27 cellular contexts compared by ENCODE assay signal in the genomic region with DNA sequence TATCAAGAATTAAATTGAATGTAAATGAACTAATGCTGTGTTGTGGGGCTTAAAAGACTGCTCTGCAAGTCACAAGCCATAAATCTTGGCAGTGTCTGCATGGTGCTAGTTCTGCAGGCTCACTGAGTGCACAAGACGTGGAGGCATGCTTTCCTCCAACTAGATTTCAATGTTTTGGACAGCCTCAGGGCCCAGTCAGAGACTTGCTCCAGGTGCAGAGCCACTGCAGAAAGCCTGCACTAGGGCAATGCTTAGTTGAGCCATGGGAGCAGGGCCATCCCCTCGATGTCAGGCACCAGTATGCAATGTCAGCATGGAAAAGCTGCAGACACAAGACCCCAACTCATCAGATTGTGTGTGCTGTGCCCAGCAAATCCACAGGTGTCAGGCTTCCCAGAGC.
"Had no signal": no experiment of that assay in that cellular context is flagged by ENCODE, and none has a peak within 500 bp of the region (broad histone marks: within the 10 kb centered on the region; RNA-seq: fewer than 3 reads in every experiment).

No MANE protein-coding gene starts in this region.

- H3K27ac ChIP-seq: esophagus squamous epithelium, heart right ventricle, lower lobe of right lung, neutrophil, parathyroid adenoma, prostate gland, right atrium auricular region, thoracic aorta, tibial nerve, upper lobe of right lung, uterus had no signal

- H2AFZ ChIP-seq: parathyroid adenoma had no signal

- ATAC-seq: effector memory CD8-positive, alpha-beta T cell; heart right ventricle; left colon; left ventricle myocardium superior; lower lobe of right lung; natural killer cell; sciatic nerve; stimulated activated effector memory CD8-positive, alpha-beta T cell treated with anti-CD3 and anti-CD28 coated beads, Interleukin-12 subunit alpha, Interleukin-12 subunit beta, amount 100 ng/mL, for 72 hours; stimulated activated naive CD8-positive, alpha-beta T cell treated with anti-CD3 and anti-CD28 coated beads, Interleukin-15, Interleukin-2, amounts not matched to agents 100 U/mL and 50 U/mL, for 24 hours; upper lobe of right lung had no signal

- FAIRE-seq: islet of Langerhans had no signal

- H3K27me3 ChIP-seq: esophagus squamous epithelium, heart right ventricle, neutrophil, right atrium auricular region, tibial nerve, upper lobe of right lung, uterus had no signal

- H3K4me1 ChIP-seq: esophagus squamous epithelium, heart right ventricle, lower lobe of right lung, parathyroid adenoma, prostate gland, right atrium auricular region, tibial nerve, upper lobe of right lung, uterus had no signal

- H3K79me2 ChIP-seq: parathyroid adenoma had no signal

- H3K9ac ChIP-seq: parathyroid adenoma had no signal

- H3K4me3 ChIP-seq: esophagus squamous epithelium, heart right ventricle, lower lobe of right lung, prostate gland, right atrium auricular region, thoracic aorta, tibial nerve, upper lobe of right lung, uterus had no signal

- DNase-seq: cortex of kidney; effector memory CD8-positive, alpha-beta T cell; erythroblast; esophagus squamous epithelium; foreskin melanocyte; glutamatergic neuron; heart right ventricle; hippocampal formation; kidney glomerular epithelial cell; left colon; left ventricle myocardium superior; lower lobe of right lung; natural killer cell; stimulated activated CD4-positive, alpha-beta T cell treated with anti-CD3 and anti-CD28 coated beads, Interleukin-2, amount 100 ng/mL, for 24 hours; stimulated activated CD4-positive, alpha-beta T cell treated with anti-CD3 and anti-CD28 coated beads, Interleukin-4, amount 100 ng/mL, for 24 hours; stimulated activated naive CD8-positive, alpha-beta T cell treated with anti-CD3 and anti-CD28 coated beads, Interleukin-15, Interleukin-2, amounts not matched to agents 100 U/mL and 50 U/mL, for 24 hours; upper lobe of right lung; uterus had no signal

- H3K9me3 ChIP-seq: esophagus squamous epithelium, heart right ventricle, lower lobe of right lung, neutrophil, prostate gland, right atrium auricular region, thoracic aorta, tibial nerve, upper lobe of right lung, uterus had no signal

- H3K36me3 ChIP-seq: esophagus squamous epithelium, heart right ventricle, lower lobe of right lung, neutrophil, prostate gland, right atrium auricular region, thoracic aorta, tibial nerve, upper lobe of right lung, uterus had no signal
